In genomic region chr2:17830053-17831034, GRCh38 we compare ENCODE assay signal across 8 cellular contexts. TPM values are rescaled to one million over a fixed set of nuclear protein-coding genes. Genes with fewer than 3 reads are reported as not detected.
DNase-seq lines count a peak whose midpoint lies in the region; ATAC-seq, FAIRE-seq and TF ChIP-seq lines count a peak whose summit lies in the region.

No MANE protein-coding gene starts in this region.

- H3K4me1 ChIP-seq in kidney (ENCODE audit: control insufficient read depth in 1 of 2, insufficient read depth in 1 of 2, low read depth in 1 of 2, low read length in 2 of 2): peaks cover 0 to 3% of the 10 kb centered on the region in 2 donors
- no peaks in the 10 kb centered on the region for H3K4me1 ChIP-seq in effector memory CD4-positive, alpha-beta T cell (ENCODE audit: control insufficient read depth, insufficient read depth, low read length, poor library complexity, severe bottlenecking)

- no peak overlapping the region for H3K27ac ChIP-seq in kidney (ENCODE audit: low read depth in 2 of 2, low read length in 2 of 2)
- no peak overlapping the region for H3K27ac ChIP-seq in effector memory CD4-positive, alpha-beta T cell (ENCODE audit: insufficient read depth, low read length, poor library complexity, severe bottlenecking)

- H3K4me1 Mint-ChIP-seq in chondrocyte (ENCODE audit: low read depth): peaks cover 4% of the 10 kb centered on the region

- no peak for FAIRE-seq in kidney (lab: Jason Lieb, UNC)

- peaks cover 4% of the 10 kb centered on the region for H3K36me3 Mint-ChIP-seq in chondrocyte (ENCODE audit: low read depth)

- DNase-seq in GDM1 (lab: John Stamatoyannopoulos, UW): peak; percentile 11
- DNase-seq in HT1080 (ENCODE audit: low read depth): peak; percentile 84
- DNase-seq in SK-N-DZ (ENCODE audit: low spot score): peak; percentile 88
- no peak for DNase-seq in chondrocyte (ENCODE audit: low spot score)
- peak; percentile 83 for DNase-seq in kidney
- peak in 3 of 4 experiments; percentile 4 to 35 (median 7) for DNase-seq in stimulated activated CD4-positive, alpha-beta T cell treated with anti-CD3 and anti-CD28 coated beads, Interleukin-1b, Interleukin-23, amount 100 ng/mL, for 24 hours (ENCODE audit: low read depth in 4 of 4, low spot score in 1 of 4)
- no peak for DNase-seq in effector memory CD4-positive, alpha-beta T cell

- no peak overlapping the region for H3K9ac ChIP-seq in kidney (ENCODE audit: low read length in 2 of 2)

- H3K27me3 ChIP-seq in effector memory CD4-positive, alpha-beta T cell (replicated peaks; ENCODE audit: control insufficient read depth, insufficient read depth, low read length, poor library complexity, severe bottlenecking): peaks cover 10% of the 10 kb centered on the region

- TF ChIP-seq CTCF in chondrocyte (IDR thresholded peaks at IDR 0.05): peak; percentile 88
- TF ChIP-seq CTCF in kidney (IDR thresholded peaks at IDR 0.05; ENCODE audit: borderline replicate concordance, extremely low read depth, insufficient read depth): peak; percentile 65

- H3K36me3 ChIP-seq in kidney (ENCODE audit: control insufficient read depth in 1 of 2, insufficient read depth in 2 of 2, low read length in 2 of 2): no peaks in the 10 kb centered on the region
- H3K36me3 ChIP-seq in effector memory CD4-positive, alpha-beta T cell (ENCODE audit: control insufficient read depth, insufficient read depth, low read length): no peaks in the 10 kb centered on the region

- no peaks in the 10 kb centered on the region for H3K9me3 Mint-ChIP-seq in chondrocyte (ENCODE audit: low read depth)

- peak overlapping the region; percentile 41 for H3K4me3 Mint-ChIP-seq in chondrocyte (ENCODE audit: unreplicated experiment)

- peak overlapping the region; percentile 26 to 43 for H3K4me3 ChIP-seq in kidney (ENCODE audit: low read length in 2 of 2)
- H3K4me3 ChIP-seq in effector memory CD4-positive, alpha-beta T cell (ENCODE audit: insufficient read depth, low read depth, low read length, poor library complexity, severe bottlenecking): no peak overlapping the region

- H3K27ac Mint-ChIP-seq in chondrocyte (ENCODE audit: unreplicated experiment): no peak overlapping the region

- ATAC-seq in GM21576 (IDR thresholded peaks at IDR 0.05; ENCODE audit: unreplicated experiment): peak; percentile 88

- no peaks in the 10 kb centered on the region for H3K9me3 ChIP-seq in kidney (ENCODE audit: control insufficient read depth in 1 of 2, low read length in 2 of 2)
- H3K9me3 ChIP-seq in effector memory CD4-positive, alpha-beta T cell (ENCODE audit: control insufficient read depth, low read length): no peaks in the 10 kb centered on the region

- H3K27me3 Mint-ChIP-seq in chondrocyte (ENCODE audit: low read depth): peaks cover 48% of the 10 kb centered on the region

- intact Hi-C loops in kidney (cut with DNase I): no loop called here

RNA-seq across cellular contexts. Expression of gene MSGN1, which starts 14.1 kb away (rescaled TPM):
- not detected in 2 replicates for total RNA-seq in HT1080 (2014; rRNA removed; shearing (Covaris generic))
- not detected in 2 replicates for polyA plus RNA-seq in HT1080 (2015; cell fraction: cytosol; rRNA removed)
- polyA plus RNA-seq in HT1080 (2015; cell fraction: nucleus; rRNA removed): not detected in 2 replicates
- not detected in 2 replicates for polyA plus RNA-seq in SK-N-DZ (2014; cell fraction: cytosol; rRNA removed)
- not detected in 2 replicates for polyA plus RNA-seq in SK-N-DZ (2014; cell fraction: nucleus; rRNA removed)
- total RNA-seq in chondrocyte (not detected in 3 replicates), kidney (not detected)
- polyA plus RNA-seq in kidney (ENCODE audit: insufficient read depth, low read depth, low replicate concordance): not detected

RNA-seq across cellular contexts. Expression of gene KCNS3, which starts 48.1 kb away (rescaled TPM):
- total RNA-seq in HT1080 (2014; rRNA removed; shearing (Covaris generic)): 8.8 and 9.9 TPM in 2 replicates
- 5.7 and 5.8 TPM in 2 replicates for polyA plus RNA-seq in HT1080 (2015; cell fraction: cytosol; rRNA removed)
- 2.1 and 2.2 TPM in 2 replicates for polyA plus RNA-seq in HT1080 (2015; cell fraction: nucleus; rRNA removed)
- 2.4 and 6.5 TPM in 2 replicates for polyA plus RNA-seq in SK-N-DZ (2014; cell fraction: cytosol; rRNA removed)
- polyA plus RNA-seq in SK-N-DZ (2014; cell fraction: nucleus; rRNA removed): 2.2 and 6.9 TPM in 2 replicates
- 0.37 to 0.41 TPM in 2 of 3 replicates, not detected in the other for total RNA-seq in chondrocyte
- total RNA-seq in kidney: 7.3 TPM
- polyA plus RNA-seq in kidney (ENCODE audit: insufficient read depth, low read depth, low replicate concordance): 4.4 TPM

Comparison
In these comparisons a context has a peak if more than half of its experiments do, and no peak if none do; other contexts are left out.
1. DNase-seq: peak in GDM1 (single experiment), HT1080 (single experiment), SK-N-DZ (single experiment), kidney (single experiment) and stimulated activated CD4-positive, alpha-beta T cell treated with anti-CD3 and anti-CD28 coated beads, Interleukin-1b, Interleukin-23, amount 100 ng/mL, for 24 hours (3 of 4); none in chondrocyte (single experiment) and effector memory CD4-positive, alpha-beta T cell (0 of 3).